14 cellular contexts compared by ENCODE assay signal in the genomic region with DNA sequence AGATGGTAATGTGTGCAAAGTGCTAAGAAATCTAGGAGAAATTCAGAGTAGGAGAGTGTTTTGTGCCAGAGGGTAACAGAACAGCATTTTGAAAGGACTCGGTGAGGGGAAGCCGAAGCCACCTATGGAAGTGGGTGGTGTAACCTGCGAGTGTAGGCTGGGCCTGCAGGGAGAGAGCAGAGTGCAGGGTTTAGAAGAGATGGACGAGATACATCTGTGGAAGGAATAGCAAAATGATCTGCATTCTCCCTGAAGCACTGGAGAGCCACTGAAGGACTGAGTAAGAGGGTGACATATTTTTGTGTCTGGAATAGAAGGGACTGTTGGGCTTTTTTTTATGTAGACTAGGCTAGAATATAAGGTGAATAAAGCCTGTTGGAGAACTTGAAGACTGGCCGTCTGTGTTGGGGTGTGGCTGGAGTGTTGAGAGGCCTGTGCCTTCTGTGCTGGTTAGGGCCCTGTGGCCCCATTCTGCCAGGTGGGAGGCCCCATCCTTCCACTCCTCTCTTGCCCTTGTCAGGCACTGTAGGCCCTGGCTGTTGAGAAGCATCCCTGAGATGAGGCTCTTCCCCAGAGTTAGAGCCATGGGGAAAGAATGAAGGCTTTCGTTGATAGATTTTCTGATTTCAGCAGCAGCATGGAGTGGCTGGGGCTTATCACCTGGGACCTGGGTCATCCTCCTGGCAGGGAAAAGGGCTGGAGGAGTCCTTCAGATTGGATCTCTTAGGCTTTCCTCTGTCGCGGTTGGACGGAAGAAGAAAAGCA.
DNase-seq lines count a peak whose midpoint lies in the region; ATAC-seq and TF ChIP-seq lines count a peak whose summit lies in the region.
"Had no signal": no experiment of that assay in that cellular context is flagged by ENCODE, and none has a peak within 500 bp of the region (broad histone marks: within the 10 kb centered on the region; RNA-seq: fewer than 3 reads in every experiment).

No MANE protein-coding gene starts in this region.

- intact Hi-C loops in left lung (cut with DNase I) = loop anchor here in 1 of 2 donors (10.0 kb wide), 1 partner anchor 97 kb away; no protein-coding TSS in a partner anchor

- no peaks in the 10 kb centered on the region for H3K9me3 ChIP-seq in CD4-positive, CD25-positive, alpha-beta regulatory T cell (ENCODE audit: control insufficient read depth in 2 of 2, low read length in 2 of 2)
- H3K9me3 ChIP-seq in T-helper 17 cell (ENCODE audit: control insufficient read depth, low read length, poor library complexity, severe bottlenecking) = no peaks in the 10 kb centered on the region
- H3K9me3 ChIP-seq in left lung = no peaks in the 10 kb centered on the region

- peaks cover 70% of the 10 kb centered on the region for H3K4me1 ChIP-seq in CD4-positive, CD25-positive, alpha-beta regulatory T cell (ENCODE audit: control insufficient read depth, insufficient read depth, low read length, poor library complexity, severe bottlenecking)
- H3K4me1 ChIP-seq in left lung = peaks cover 76 to 99% of the 10 kb centered on the region in 2 donors

- ATAC-seq in CD4-positive, CD25-positive, alpha-beta regulatory T cell (ENCODE audit: low read depth in 2 of 2) = no peak
- no peak for ATAC-seq in T-helper 17 cell
- no peak for ATAC-seq in left lung
- no peak for ATAC-seq in GM19351 (IDR thresholded peaks at IDR 0.05; ENCODE audit: unreplicated experiment)

- no peak for TF ChIP-seq CTCF in left lung (IDR thresholded peaks at IDR 0.05)

- H3K9me3 Mint-ChIP-seq in CD4-positive, CD25-positive, alpha-beta regulatory T cell = no peaks in the 10 kb centered on the region

- H3K36me3 Mint-ChIP-seq in CD4-positive, CD25-positive, alpha-beta regulatory T cell = peaks cover 12% of the 10 kb centered on the region
- H3K36me3 Mint-ChIP-seq in T-helper 17 cell (ENCODE audit: low read depth) = peaks cover 2% of the 10 kb centered on the region

- H3K36me3 ChIP-seq in CD4-positive, CD25-positive, alpha-beta regulatory T cell (ENCODE audit: control insufficient read depth, insufficient read depth, low read length) = no peaks in the 10 kb centered on the region
- H3K36me3 ChIP-seq in left lung = peaks cover 0 to 17% of the 10 kb centered on the region in 2 donors

- H3K4me1 Mint-ChIP-seq in CD4-positive, CD25-positive, alpha-beta regulatory T cell = peaks cover 27 to 98% (median 68%) of the 10 kb centered on the region in 4 donors
- peaks cover 68% of the 10 kb centered on the region for H3K4me1 Mint-ChIP-seq in T-helper 17 cell

- DNase-seq in CD4-positive, CD25-positive, alpha-beta regulatory T cell = no peak
- DNase-seq in T-helper 17 cell (no peak), left lung (no peak), NCI-H1436 treated with DMSO at 0.1 percent for 48 hours (lab: John Stamatoyannopoulos, UW) (no peak), H4 (ENCODE audit: low spot score) (no peak), NCI-H510A treated with DMSO at 0.1 percent for 48 hours (lab: John Stamatoyannopoulos, UW) (no peak)
- DNase-seq: activated CD4-positive, alpha-beta T cell treated with anti-CD3 and anti-CD28 coated beads for 4 hours; amniotic stem cell; DMS 273 treated with DMSO at 0.1 percent for 48 hours; left colon; NCI-H2171; stimulated activated naive CD4-positive, alpha-beta T cell had no signal

- H3K27me3 ChIP-seq in CD4-positive, CD25-positive, alpha-beta regulatory T cell (ENCODE audit: control insufficient read depth, insufficient read depth, low read length) = no peaks in the 10 kb centered on the region
- no peaks in the 10 kb centered on the region for H3K27me3 ChIP-seq in left lung

- H3K27ac Mint-ChIP-seq in CD4-positive, CD25-positive, alpha-beta regulatory T cell = peak overlapping the region; percentile 87 to 96 (median 94)
- peak overlapping the region; percentile 1 for H3K27ac Mint-ChIP-seq in T-helper 17 cell

- peaks cover 6% of the 10 kb centered on the region for H3K27me3 Mint-ChIP-seq in CD4-positive, CD25-positive, alpha-beta regulatory T cell
- no peaks in the 10 kb centered on the region for H3K27me3 Mint-ChIP-seq in T-helper 17 cell

- H3K4me3 ChIP-seq in CD4-positive, CD25-positive, alpha-beta regulatory T cell (ENCODE audit: low read depth, low read length) = peak overlapping the region; percentile 75
- no peak overlapping the region for H3K4me3 ChIP-seq in left lung
- H3K4me3 ChIP-seq in skin epidermis = no peak overlapping the region

- H3K4me3 Mint-ChIP-seq in CD4-positive, CD25-positive, alpha-beta regulatory T cell = peak overlapping the region in 3 of 4 donors; percentile 19 to 81 (median 70)
- no peak overlapping the region for H3K4me3 Mint-ChIP-seq in T-helper 17 cell

- H3K27ac ChIP-seq in CD4-positive, CD25-positive, alpha-beta regulatory T cell (ENCODE audit: insufficient read depth, low read length, poor library complexity, severe bottlenecking) = no peak overlapping the region
- H3K27ac ChIP-seq in left lung (peak overlapping the region; percentile 75 to 84), skin epidermis (peak overlapping the region in 17 of 21 experiments; percentile 1 to 95 (median 81))
